Comparison of ENCODE assay signal across 17 cellular contexts in genomic region chr1:85372683-85373446, GRCh38.
A peak's percentile ranks its signal among the peaks of the same experiment; 100 is the strongest.
DNase-seq lines count a peak whose midpoint lies in the region; FAIRE-seq and TF ChIP-seq lines count a peak whose summit lies in the region.
"Had no signal": no experiment of that assay in that cellular context is flagged by ENCODE, and none has a peak within 500 bp of the region (broad histone marks: within the 10 kb centered on the region; RNA-seq: fewer than 3 reads in every experiment).

No MANE protein-coding gene starts in this region.

- H4K20me1 ChIP-seq in H9 (ENCODE audit: control insufficient read depth, insufficient read depth, insufficient read length): no peaks in the 10 kb centered on the region

- H4K8ac ChIP-seq in H9 (replicated peaks; ENCODE audit: insufficient read length, low read depth, low read length): no peak overlapping the region

- no peak overlapping the region for H3T11ph ChIP-seq in H9 (ENCODE audit: low read length)

- no peaks in the 10 kb centered on the region for H3K9me3 ChIP-seq in skeletal muscle satellite cell (replicated peaks; ENCODE audit: low read length)
- no peaks in the 10 kb centered on the region for H3K9me3 ChIP-seq in Peyer's patch
- H3K9me3 ChIP-seq in H9 (ENCODE audit: control insufficient read depth, low read depth, low read length): no peaks in the 10 kb centered on the region
- H3K9me3 ChIP-seq: heart left ventricle had no signal

- H3K27me3 Mint-ChIP-seq in H9 (ENCODE audit: low read depth): no peaks in the 10 kb centered on the region

- no peak overlapping the region for H3K56ac ChIP-seq in H9 (ENCODE audit: insufficient read length, low read depth, low read length)

- no CpG with 5 or more reads among the region's 5 CpGs for WGBS in H9 (ENCODE audit: extremely low coverage, insufficient read length, low lambda C conversion rate)

- no peak overlapping the region for H4K91ac ChIP-seq in H9 (ENCODE audit: insufficient read length, low read depth, low read length)

- no peak for TF ChIP-seq POLR2A in Peyer's patch (IDR thresholded peaks at IDR 0.05)

- H3K27ac ChIP-seq in Peyer's patch: no peak overlapping the region
- no peak overlapping the region for H3K27ac ChIP-seq in H9 (ENCODE audit: insufficient read length, low read depth, low read length)
- H3K27ac ChIP-seq: heart left ventricle had no signal

- H4K5ac ChIP-seq in H9 (ENCODE audit: insufficient read length, low read depth, low read length): no peak overlapping the region

- in situ Hi-C loops in astrocyte of the spinal cord (cut with HindIII; ENCODE audit: low sequenced_read_pairs): no loop called here

- H3K27me3 ChIP-seq in skeletal muscle satellite cell (ENCODE audit: control insufficient read depth, insufficient read depth, low read length) (no peaks in the 10 kb centered on the region), Peyer's patch (no peaks in the 10 kb centered on the region), H9 (ENCODE audit: insufficient read depth, low read length) (no peaks in the 10 kb centered on the region)
- H3K27me3 ChIP-seq: heart left ventricle had no signal

- no peak overlapping the region for H3K14ac ChIP-seq in H9 (ENCODE audit: insufficient read depth, low read length)

- H3K9ac ChIP-seq in skeletal muscle satellite cell (ENCODE audit: low read depth, low read length): peak overlapping the region; percentile 45
- H3K9ac ChIP-seq in H9 (ENCODE audit: extremely low read depth, insufficient read length, low read length): no peak overlapping the region

- no peak overlapping the region for H2BK12ac ChIP-seq in H9 (ENCODE audit: insufficient read length, low read depth, low read length)

- H3K9me3 Mint-ChIP-seq in H9: no peaks in the 10 kb centered on the region
- H3K9me3 Mint-ChIP-seq: activated T-cell treated with anti-CD3 and anti-CD28 coated beads, Interleukin-2, amount 50 U/mL, for 24 hours; neural crest cell; T-helper 1 cell treated with Interleukin-12 subunit alpha and Interleukin-12 subunit beta and Interleukin-4 antibody, amounts not matched to agents 30 μg/mL and 1 μg/mL, for 36 hours had no signal

- H3K4me1 Mint-ChIP-seq in H9: peaks cover 5 to 14% of the 10 kb centered on the region in 2 experiments; a peak in 3 of 4 replicates
- H3K4me1 Mint-ChIP-seq: activated CD4-positive, alpha-beta T cell treated with anti-CD3 and anti-CD28 coated beads for 36 hours had no signal

- H3K36me3 ChIP-seq in skeletal muscle satellite cell (ENCODE audit: insufficient read depth, low read length) (no peaks in the 10 kb centered on the region), Peyer's patch (no peaks in the 10 kb centered on the region)
- H3K36me3 ChIP-seq: heart left ventricle had no signal

- H3K4me1 ChIP-seq in skeletal muscle satellite cell (ENCODE audit: control insufficient read depth, insufficient read depth, low read length) (peaks cover 42% of the 10 kb centered on the region), Peyer's patch (no peaks in the 10 kb centered on the region), H9 (ENCODE audit: insufficient read depth, low read length) (0 out of 2 replicates have a peak, but pooled peaks cover 4% of the 10 kb centered on the region)

- no peak overlapping the region for H2BK5ac ChIP-seq in H9 (ENCODE audit: insufficient read length, low read length)

- H3K4ac ChIP-seq in H9 (ENCODE audit: low read depth, low read length): no peak overlapping the region

- no peaks in the 10 kb centered on the region for H3K79me2 ChIP-seq in H9 (ENCODE audit: insufficient read depth, low read length)

- H3K36me3 Mint-ChIP-seq in H9 (ENCODE audit: insufficient read depth in 1 of 3, low read depth in 3 of 3): no peaks in the 10 kb centered on the region

- H2BK15ac ChIP-seq in H9 (ENCODE audit: low read depth, low read length): no peak overlapping the region

- H2BK120ac ChIP-seq in H9 (ENCODE audit: low read depth, low read length, poor library complexity, severe bottlenecking): no peak overlapping the region

- DNase-seq in HTR-8/SVneo (ENCODE audit: insufficient read length, low spot score) (peak; percentile 33), astrocyte of the spinal cord (ENCODE audit: low read depth, low spot score) (peak; percentile 42), Peyer's patch (no peak), cerebellar cortex (ENCODE audit: low spot score) (no peak), H9 (no peak)
- DNase-seq in stimulated activated CD4-positive, alpha-beta T cell treated with anti-CD3 and anti-CD28 coated beads, Interleukin-2, amount 100 ng/mL, for 24 hours: no peak
- DNase-seq: activated CD4-positive, alpha-beta T cell treated with anti-CD3 and anti-CD28 coated beads for 36 hours; activated T-cell treated with anti-CD3 and anti-CD28 coated beads, Interleukin-2, amount 50 U/mL, for 24 hours; COR-L47; effector CD4-positive, alpha-beta T cell; heart left ventricle; NCI-H1092; stimulated activated CD4-positive, alpha-beta T cell treated with anti-CD3 and anti-CD28 coated beads, Interleukin-12 subunit alpha, Interleukin-12 subunit beta, amount 100 ng/mL, for 4 hours had no signal

- no peaks in the 10 kb centered on the region for H3K23me2 ChIP-seq in H9 (ENCODE audit: insufficient read length, low read depth, low read length, poor library complexity, severe bottlenecking)

- H3K4me2 ChIP-seq in skeletal muscle satellite cell (ENCODE audit: low read length): peak overlapping the region; percentile 61
- H3K4me2 ChIP-seq in H9 (ENCODE audit: insufficient read depth, insufficient read length, low read length): no peak overlapping the region

- no peak overlapping the region for H3K4me3 Mint-ChIP-seq in H9
- H3K4me3 Mint-ChIP-seq: activated CD4-positive, alpha-beta T cell treated with anti-CD3 and anti-CD28 coated beads for 36 hours; activated T-cell treated with anti-CD3 and anti-CD28 coated beads, Interleukin-2, amount 50 U/mL, for 24 hours; neural crest cell; T-helper 1 cell treated with Interleukin-12 subunit alpha and Interleukin-12 subunit beta and Interleukin-4 antibody, amounts not matched to agents 30 μg/mL and 1 μg/mL, for 36 hours had no signal

- H3K27ac Mint-ChIP-seq in H9: no peak overlapping the region
- H3K27ac Mint-ChIP-seq: activated CD4-positive, alpha-beta T cell treated with anti-CD3 and anti-CD28 coated beads for 36 hours; activated T-cell treated with anti-CD3 and anti-CD28 coated beads, Interleukin-2, amount 50 U/mL, for 24 hours; T-helper 1 cell treated with Interleukin-12 subunit alpha and Interleukin-12 subunit beta and Interleukin-4 antibody, amounts not matched to agents 30 μg/mL and 1 μg/mL, for 36 hours had no signal

- H3K18ac ChIP-seq in H9 (ENCODE audit: insufficient read length, low read depth, low read length): no peak overlapping the region

- H3K23ac ChIP-seq in H9 (ENCODE audit: insufficient read length, low read depth, low read length): no peak overlapping the region

- no peak for TF ChIP-seq CTCF in astrocyte of the spinal cord (IDR thresholded peaks at IDR 0.05; ENCODE audit: low read depth, low read length)
- no peak for TF ChIP-seq CTCF in Peyer's patch (IDR thresholded peaks at IDR 0.05)
- TF ChIP-seq CTCF in H9 (conservative IDR thresholded peaks at IDR 0.05): no peak

- no peak overlapping the region for H2BK20ac ChIP-seq in H9 (ENCODE audit: low read depth, low read length, poor library complexity, severe bottlenecking)

- H2AK5ac ChIP-seq in H9 (ENCODE audit: insufficient read length, low read length): no peak overlapping the region

- H3K4me3 ChIP-seq in astrocyte of the spinal cord (ENCODE audit: low read depth, low read length) (no peak overlapping the region), skeletal muscle satellite cell (ENCODE audit: low read length) (no peak overlapping the region), Peyer's patch (no peak overlapping the region)
- H3K4me3 ChIP-seq: heart left ventricle had no signal

- FAIRE-seq in HTR-8/SVneo (lab: Jason Lieb, UNC) (peak; percentile 63), islet of Langerhans (lab: Jason Lieb, UNC) (peak; percentile 17)

- H3K79me1 ChIP-seq in H9 (ENCODE audit: insufficient read depth, low read depth, low read length, poor library complexity, severe bottlenecking): no peaks in the 10 kb centered on the region

- H2AFZ ChIP-seq in H9 (ENCODE audit: low read length): no peak overlapping the region

Comparison
In these comparisons a context has a peak if more than half of its experiments do, and no peak if none do; other contexts are left out.
1. DNase-seq: peak in HTR-8/SVneo (single experiment) and astrocyte of the spinal cord (single experiment); none in stimulated activated CD4-positive, alpha-beta T cell treated with anti-CD3 and anti-CD28 coated beads, Interleukin-2, amount 100 ng/mL, for 24 hours (0 of 2), Peyer's patch (0 of 3), cerebellar cortex (single experiment) and H9 (single experiment).